In the genomic region with DNA sequence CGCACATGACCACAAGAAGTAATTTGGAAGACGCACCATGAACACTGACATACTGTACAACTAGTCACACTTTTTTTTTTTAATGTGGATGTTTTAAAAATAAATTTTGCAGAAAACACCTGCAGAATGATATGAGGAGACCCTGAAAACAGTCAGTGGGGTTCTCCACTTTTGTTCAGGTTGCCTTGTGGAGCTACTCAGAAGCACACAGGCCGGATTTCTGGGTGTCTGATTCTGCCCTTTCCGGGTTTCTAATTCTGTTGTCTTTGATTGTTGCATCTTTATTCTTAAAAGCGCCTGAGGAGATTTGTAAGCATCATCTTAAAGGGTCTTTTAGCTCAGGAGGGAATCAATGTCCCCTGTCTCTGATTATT, we compare ENCODE assay signal across 12 cellular contexts.
DNase-seq lines count a peak whose midpoint lies in the region; TF ChIP-seq lines count a peak whose summit lies in the region.
"Had no signal": no experiment of that assay in that cellular context is flagged by ENCODE, and none has a peak within 500 bp of the region (broad histone marks: within the 10 kb centered on the region; RNA-seq: fewer than 3 reads in every experiment).

No MANE protein-coding gene starts in this region.

- no peaks in the 10 kb centered on the region for H3K9me3 Mint-ChIP-seq in MCF 10A (ENCODE audit: unreplicated experiment)
- no peaks in the 10 kb centered on the region for H3K9me3 Mint-ChIP-seq in mesothelial cell of epicardium
- no peaks in the 10 kb centered on the region for H3K9me3 Mint-ChIP-seq in type B pancreatic cell
- H3K9me3 Mint-ChIP-seq: CD4-positive, CD25-positive, alpha-beta regulatory T cell had no signal

- BruUV-seq in MCF 10A (replicated peaks; lab: Mats Ljungman, UMichigan): no TSS peak

- peak overlapping the region; percentile 43 for H3K9ac ChIP-seq in adipocyte (ENCODE audit: low read length)

- H3K4me1 ChIP-seq in breast epithelium (peaks cover 0 to 5% of the 10 kb centered on the region in 2 donors), adipocyte (ENCODE audit: control insufficient read depth, insufficient read depth, low read length) (peaks cover 34% of the 10 kb centered on the region), right atrium auricular region (peaks cover 0 to 26% of the 10 kb centered on the region in 2 donors)

- H3K4me1 Mint-ChIP-seq in MCF 10A (ENCODE audit: insufficient read depth, unreplicated experiment) (peaks cover 30% of the 10 kb centered on the region), mesothelial cell of epicardium (peaks cover 29% of the 10 kb centered on the region), type B pancreatic cell (ENCODE audit: unreplicated experiment) (peaks cover 54% of the 10 kb centered on the region)

- intact Hi-C loops in breast epithelium (cut with DNase I; ENCODE audit: low total_unique reads) (no loop called here), MCF 10A (cut with micrococcal nuclease) (no loop called here)

- CTCF ChIA-PET in MCF 10A (lab: Yijun Ruan, JAX): interaction anchor here (0.6 to 2.0 kb wide), 13 partner anchors 19 to 598 kb away, joined by 3 to 11 read pairs (median 4); no protein-coding TSS in a partner anchor

- no peak for DNase-seq in breast epithelium (ENCODE audit: low spot score in 2 of 2)
- DNase-seq in MCF 10A (ENCODE audit: unreplicated experiment): no peak
- no peak for DNase-seq in adipocyte (ENCODE audit: low read depth)
- no peak for DNase-seq in mesothelial cell of epicardium (ENCODE audit: low spot score in 2 of 2, unreplicated experiment in 2 of 2)
- no peak for DNase-seq in type B pancreatic cell (ENCODE audit: extremely low spot score, unreplicated experiment)
- no peak for DNase-seq in right atrium auricular region (ENCODE audit: low spot score)
- DNase-seq in NCI-H82 (lab: John Stamatoyannopoulos, UW): no peak
- DNase-seq in caudate nucleus (lab: John Stamatoyannopoulos, UW): no peak
- DNase-seq: cortex of kidney had no signal

- H3K36me3 Mint-ChIP-seq in MCF 10A (ENCODE audit: insufficient read depth, unreplicated experiment) (peaks cover 52% of the 10 kb centered on the region), mesothelial cell of epicardium (peaks cover 19% of the 10 kb centered on the region), type B pancreatic cell (peaks cover 17% of the 10 kb centered on the region)

- H3K27ac Mint-ChIP-seq in MCF 10A (ENCODE audit: low read depth, unreplicated experiment) (no peak overlapping the region), mesothelial cell of epicardium (peak overlapping the region; percentile 37), type B pancreatic cell (peak overlapping the region; percentile 54)
- H3K27ac Mint-ChIP-seq: T-helper 17 cell had no signal

- no peak for TF ChIP-seq CTCF in breast epithelium (IDR thresholded peaks at IDR 0.05)
- no peak for TF ChIP-seq CTCF in MCF 10A (IDR thresholded peaks at IDR 0.05; ENCODE audit: unreplicated experiment)
- no peak for TF ChIP-seq CTCF in mesothelial cell of epicardium (IDR thresholded peaks at IDR 0.05; ENCODE audit: unreplicated experiment)
- no peak for TF ChIP-seq CTCF in type B pancreatic cell (conservative IDR thresholded peaks at IDR 0.05)
- no peak for TF ChIP-seq CTCF in right atrium auricular region (IDR thresholded peaks at IDR 0.05)

- H3K27me3 Mint-ChIP-seq in MCF 10A (ENCODE audit: insufficient read depth, unreplicated experiment): no peaks in the 10 kb centered on the region
- no peaks in the 10 kb centered on the region for H3K27me3 Mint-ChIP-seq in mesothelial cell of epicardium (ENCODE audit: low read depth)
- no peaks in the 10 kb centered on the region for H3K27me3 Mint-ChIP-seq in type B pancreatic cell
- H3K27me3 Mint-ChIP-seq: CD4-positive, CD25-positive, alpha-beta regulatory T cell; T-helper 17 cell had no signal

- H3K36me3 ChIP-seq in breast epithelium: no peaks in the 10 kb centered on the region
- peaks cover 54% of the 10 kb centered on the region for H3K36me3 ChIP-seq in adipocyte (ENCODE audit: control insufficient read depth, insufficient read depth, low read length, severe bottlenecking)
- peaks cover 30% of the 10 kb centered on the region for H3K36me3 ChIP-seq in right atrium auricular region

- H3K4me3 ChIP-seq in breast epithelium (no peak overlapping the region), adipocyte (ENCODE audit: low read length) (no peak overlapping the region), right atrium auricular region (no peak overlapping the region)
- H3K4me3 ChIP-seq: heart left ventricle had no signal

- POLR2A ChIA-PET in MCF 10A (lab: Yijun Ruan, JAX): interaction anchor here (1.2 to 2.0 kb wide), 2 partner anchors 23 to 49 kb away, joined by 3 to 4 read pairs; no protein-coding TSS in a partner anchor

- H3K4me3 Mint-ChIP-seq in MCF 10A (ENCODE audit: unreplicated experiment) (no peak overlapping the region), mesothelial cell of epicardium (no peak overlapping the region), type B pancreatic cell (peak overlapping the region; percentile 7)
- H3K4me3 Mint-ChIP-seq: CD4-positive, CD25-positive, alpha-beta regulatory T cell; T-helper 17 cell had no signal

- H3K27me3 ChIP-seq in breast epithelium (no peaks in the 10 kb centered on the region), adipocyte (replicated peaks; ENCODE audit: control insufficient read depth, insufficient read depth, low read length) (no peaks in the 10 kb centered on the region), right atrium auricular region (no peaks in the 10 kb centered on the region)
- H3K27me3 ChIP-seq: heart left ventricle had no signal

- H3K9me3 ChIP-seq in breast epithelium: no peaks in the 10 kb centered on the region
- H3K9me3 ChIP-seq in adipocyte (ENCODE audit: control insufficient read depth, low read length): no peaks in the 10 kb centered on the region
- no peaks in the 10 kb centered on the region for H3K9me3 ChIP-seq in right atrium auricular region
- H3K9me3 ChIP-seq: heart left ventricle had no signal

- no peak for TF ChIP-seq POLR2A in breast epithelium (IDR thresholded peaks at IDR 0.05)

- H3K27ac ChIP-seq in breast epithelium (peak overlapping the region; percentile 48 to 85), right atrium auricular region (peak overlapping the region in 1 of 2 donors; percentile 37), caudate nucleus (ENCODE audit: low read depth, low read length) (no peak overlapping the region)
